ENCODE assay signal across 1 cellular context in genomic region chr3:185900228-185900627, GRCh38.
A peak's percentile ranks its signal among the peaks of the same experiment; 100 is the strongest.
TF ChIP-seq lines count a peak whose summit lies in the region.

No MANE protein-coding gene starts in this region.

TF ChIP-seq in K562, 482 proteins besides CTCF, POLR2A, EP300 and RAD21 (continued from another document and continues in another):
- TF ChIP-seq FOS (IDR thresholded peaks at IDR 0.05; ENCODE audit: extremely low read depth, insufficient read length) = peak; percentile 49
- TF ChIP-seq SMARCE1 (IDR thresholded peaks at IDR 0.05) = peak; percentile 82; the same call in 1 of the 2 replicates
- TF ChIP-seq MAX (CRISPR knock-in tag; IDR thresholded peaks at IDR 0.05) = 0 out of 2 replicates have a peak, but pooled peaks have one; percentile 15
- peak; percentile 97 for TF ChIP-seq JUND (IDR thresholded peaks at IDR 0.05; ENCODE audit: borderline replicate concordance, low read depth, low read length)
- TF ChIP-seq JUND (tag; IDR thresholded peaks at IDR 0.05; ENCODE audit: borderline replicate concordance, low read depth, low read length) = peak; percentile 89; the same call in 2 of the 3 replicates
- peak; percentile 35; the same call in 1 of the 2 replicates for TF ChIP-seq CREM (IDR thresholded peaks at IDR 0.05; ENCODE audit: low read depth)
- peak; percentile 72 for TF ChIP-seq MEIS2 (IDR thresholded peaks at IDR 0.05; ENCODE audit: partially characterized antibody)
- TF ChIP-seq PKNOX1 (IDR thresholded peaks at IDR 0.05) = peak; percentile 45
- TF ChIP-seq RFX7 (CRISPR knock-in tag; IDR thresholded peaks at IDR 0.05) = no peak
- peak; percentile 93 for TF ChIP-seq MAFG (tag; conservative IDR thresholded peaks at IDR 0.05)
- TF ChIP-seq ZNF586 (CRISPR knock-in tag; conservative IDR thresholded peaks at IDR 0.05) = no peak
- no peak for TF ChIP-seq PURB (CRISPR knock-in tag; IDR thresholded peaks at IDR 0.05; ENCODE audit: low read depth)
- TF ChIP-seq ARNT (IDR thresholded peaks at IDR 0.05) = no peak
- TF ChIP-seq ETV5 (CRISPR knock-in tag; IDR thresholded peaks at IDR 0.05; ENCODE audit: low read depth) = peak; percentile 76; the same call in 1 of the 2 replicates
- TF ChIP-seq NEUROD1 (IDR thresholded peaks at IDR 0.05; ENCODE audit: borderline replicate concordance, low read depth, low read length, partially characterized antibody) = peak; percentile 71
- TF ChIP-seq BACH1 (tag; IDR thresholded peaks at IDR 0.05) = peak; percentile 90
- peak; percentile 72 for TF ChIP-seq ZNF592 (IDR thresholded peaks at IDR 0.05)
- TF ChIP-seq UBTF (IDR thresholded peaks at IDR 0.05; ENCODE audit: borderline replicate concordance in 1 of 2, low read depth in 2 of 2, low read length in 2 of 2) = peak in 1 of 2 experiments; percentile 91; a peak in 2 of 4 replicates
- TF ChIP-seq L3MBTL2 (IDR thresholded peaks at IDR 0.05) = peak; percentile 30; the same call in 1 of the 2 replicates
- peak; percentile 92 for TF ChIP-seq FOSL1 (tag; conservative IDR thresholded peaks at IDR 0.05)
- peak in 1 of 2 experiments; percentile 66; a peak in 1 of 4 replicates for TF ChIP-seq RCOR1 (IDR thresholded peaks at IDR 0.05; ENCODE audit: borderline replicate concordance in 1 of 2, low read depth in 2 of 2, low read length in 2 of 2)
- TF ChIP-seq ATF7 (IDR thresholded peaks at IDR 0.05) = peak; percentile 38; the same call in 1 of the 2 replicates
- no peak for TF ChIP-seq ZNF280B (CRISPR knock-in tag; IDR thresholded peaks at IDR 0.05)
- no peak for TF ChIP-seq SOX6 (IDR thresholded peaks at IDR 0.05)
- TF ChIP-seq KAT2B (IDR thresholded peaks at IDR 0.05; ENCODE audit: low read depth, low read length) = no peak
- 0 out of 2 replicates have a peak, but pooled peaks have one; percentile 51 for TF ChIP-seq ZBTB40 (IDR thresholded peaks at IDR 0.05)
- TF ChIP-seq ZBTB40 (CRISPR knock-in tag; IDR thresholded peaks at IDR 0.05) = no peak
- 0 out of 2 replicates have a peak, but pooled peaks have one; percentile 16 for TF ChIP-seq LEF1 (IDR thresholded peaks at IDR 0.05)
- TF ChIP-seq MAFK (IDR thresholded peaks at IDR 0.05; ENCODE audit: low read length) = peak; percentile 98
- 0 out of 2 replicates have a peak, but pooled peaks have one; percentile 20 for TF ChIP-seq BHLHE40 (IDR thresholded peaks at IDR 0.05; ENCODE audit: low read length)
- peak; percentile 97 for TF ChIP-seq C11orf30 (IDR thresholded peaks at IDR 0.05; ENCODE audit: low read depth)
- TF ChIP-seq MIER1 (IDR thresholded peaks at IDR 0.05; ENCODE audit: low read depth) = no peak
- no peak for TF ChIP-seq CBX8 (IDR thresholded peaks at IDR 0.05; ENCODE audit: borderline replicate concordance, extremely low read depth, low read depth, low read length, poor library complexity, severe bottlenecking)
- no peak for TF ChIP-seq SNIP1 (IDR thresholded peaks at IDR 0.05; ENCODE audit: low read depth)
- no peak for TF ChIP-seq ZFX (CRISPR knock-in tag; IDR thresholded peaks at IDR 0.05)
- TF ChIP-seq NFIC (IDR thresholded peaks at IDR 0.05) = peak; percentile 83
- peak; percentile 86 for TF ChIP-seq DPF2 (IDR thresholded peaks at IDR 0.05)
- TF ChIP-seq ETV1 (tag; conservative IDR thresholded peaks at IDR 0.05; ENCODE audit: low read depth) = peak; percentile 72
- peak in 2 of 3 experiments; percentile 46 to 85 for TF ChIP-seq YY1 (IDR thresholded peaks at IDR 0.05; ENCODE audit: borderline replicate concordance in 1 of 3, control insufficient read depth in 1 of 3, extremely low read depth in 1 of 3, insufficient read depth in 3 of 3, insufficient read length in 1 of 3, insufficient replicate concordance in 2 of 3, low read depth in 1 of 3, low read length in 2 of 3)
- peak; percentile 92 for TF ChIP-seq JUN (IDR thresholded peaks at IDR 0.05; ENCODE audit: borderline replicate concordance, low read depth, low read length)
- TF ChIP-seq JUN (CRISPR knock-in tag; IDR thresholded peaks at IDR 0.05; ENCODE audit: borderline replicate concordance) = no peak
- TF ChIP-seq ZNF717 (CRISPR knock-in tag; IDR thresholded peaks at IDR 0.05) = no peak
- no peak for TF ChIP-seq THAP12 (CRISPR knock-in tag; IDR thresholded peaks at IDR 0.05)
